In the genomic region with DNA sequence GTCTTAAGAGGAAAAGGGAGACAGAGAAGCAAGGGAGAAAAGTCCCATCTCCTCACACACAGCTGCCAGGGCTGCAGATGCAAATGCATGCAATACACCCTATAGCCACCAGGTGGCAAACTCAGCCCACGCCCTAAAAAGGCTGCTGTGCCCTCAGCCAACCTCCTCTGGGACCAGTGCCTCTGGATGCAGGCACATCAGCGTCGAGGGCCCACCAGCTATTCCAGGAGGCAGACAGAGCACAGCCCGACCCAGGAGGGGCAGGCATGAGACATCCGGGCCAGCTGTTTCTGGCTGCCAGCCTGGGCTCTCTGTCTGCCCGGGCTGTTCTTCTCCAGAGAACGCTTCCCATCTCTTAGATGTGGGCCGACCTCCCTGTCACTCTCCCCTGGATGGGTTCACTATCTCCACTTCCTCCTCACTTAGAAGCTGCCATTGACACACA, we compare ENCODE assay signal across 8 cellular contexts. TPM values are rescaled to one million over a fixed set of nuclear protein-coding genes. Genes with fewer than 3 reads are reported as not detected.
DNase-seq lines count a peak whose midpoint lies in the region; ATAC-seq and TF ChIP-seq lines count a peak whose summit lies in the region.

No MANE protein-coding gene starts in this region.

- peak; percentile 98 for TF ChIP-seq CTCF in choroid plexus epithelial cell (conservative IDR thresholded peaks at IDR 0.05; ENCODE audit: low read depth, low read length)

- H3K27ac Mint-ChIP-seq in activated CD4-positive, alpha-beta T cell treated with anti-CD3 and anti-CD28 coated beads, Interleukin-2, amount 10 ng/mL, durations not matched to agents 24 days and 14 days = no peak overlapping the region

- no peaks in the 10 kb centered on the region for H3K9me3 ChIP-seq in BLaER1

- H3K27me3 ChIP-seq in BLaER1 = no peaks in the 10 kb centered on the region

- H4K20me1 ChIP-seq in BLaER1 = peaks cover 22% of the 10 kb centered on the region; the same call in 1 of the 2 replicates

- H3K4me1 ChIP-seq in BLaER1 = peaks cover 74% of the 10 kb centered on the region

- H3K36me3 Mint-ChIP-seq in activated CD4-positive, alpha-beta T cell treated with anti-CD3 and anti-CD28 coated beads, Interleukin-2, amount 10 ng/mL, durations not matched to agents 24 days and 14 days (ENCODE audit: low read depth) = peaks cover 14% of the 10 kb centered on the region

- peaks cover 24% of the 10 kb centered on the region for H3K4me1 Mint-ChIP-seq in activated CD4-positive, alpha-beta T cell treated with anti-CD3 and anti-CD28 coated beads, Interleukin-2, amount 10 ng/mL, durations not matched to agents 24 days and 14 days

- no peak overlapping the region for H3K4me3 Mint-ChIP-seq in activated CD4-positive, alpha-beta T cell treated with anti-CD3 and anti-CD28 coated beads, Interleukin-2, amount 10 ng/mL, durations not matched to agents 24 days and 14 days

- no peaks in the 10 kb centered on the region for H3K9me3 Mint-ChIP-seq in activated CD4-positive, alpha-beta T cell treated with anti-CD3 and anti-CD28 coated beads, Interleukin-2, amount 10 ng/mL, durations not matched to agents 24 days and 14 days

- H3K4me3 ChIP-seq in BLaER1 (no peak overlapping the region), choroid plexus epithelial cell (ENCODE audit: low read depth, low read length) (no peak overlapping the region)

- intact Hi-C loops in activated CD4-positive, alpha-beta T cell treated with anti-CD3 and anti-CD28 coated beads, Interleukin-2, amount 10 ng/mL, durations not matched to agents 24 days and 14 days (cut with micrococcal nuclease) = loop anchor here (1.0 to 2.0 kb wide), 3 partner anchors 49 to 108 kb away; no protein-coding TSS in a partner anchor

- peak overlapping the region; percentile 31; the same call in 1 of the 2 replicates for H3K27ac ChIP-seq in BLaER1

- DNase-seq in HCEC 1CT = peak; percentile 39
- peak; percentile 54 for DNase-seq in NCI-H460 (ENCODE audit: extremely low read depth, low read depth)
- DNase-seq in activated CD4-positive, alpha-beta T cell treated with anti-CD3 and anti-CD28 coated beads, Interleukin-2, amount 10 ng/mL, durations not matched to agents 24 days and 14 days = peak; percentile 94
- peak; percentile 80 for DNase-seq in choroid plexus epithelial cell (ENCODE audit: low read depth)
- peak; percentile 76 for DNase-seq in left lobe of liver (ENCODE audit: low spot score)
- peak; percentile 78 to 82 for DNase-seq in stimulated activated CD4-positive, alpha-beta T cell treated with anti-CD3 and anti-CD28 coated beads, Interleukin-2, amount 100 ng/mL, for 48 hours

- 0 out of 2 replicates have a peak overlapping the region, but pooled peaks have one; percentile 16 for H3K9ac ChIP-seq in BLaER1

- no peaks in the 10 kb centered on the region for H3K27me3 Mint-ChIP-seq in activated CD4-positive, alpha-beta T cell treated with anti-CD3 and anti-CD28 coated beads, Interleukin-2, amount 10 ng/mL, durations not matched to agents 24 days and 14 days

- peaks cover 84% of the 10 kb centered on the region for H3K36me3 ChIP-seq in BLaER1

- ATAC-seq in left lobe of liver (peak; percentile 95), GM21786 (IDR thresholded peaks at IDR 0.05; ENCODE audit: unreplicated experiment) (no peak)

- H3K4me2 ChIP-seq in BLaER1 = peak overlapping the region; percentile 55

RNA-seq across cellular contexts. Expression of a gene that starts 39.7 kb away (rescaled TPM):
- total RNA-seq in NCI-H460 (2014; rRNA removed; shearing (Covaris generic)) = not detected in 2 replicates
- polyA plus RNA-seq in NCI-H460 (2014; cell fraction: nucleus; rRNA removed) = not detected in 2 replicates
- 0.19 and 0.61 TPM in 2 replicates for total RNA-seq in activated CD4-positive, alpha-beta T cell treated with anti-CD3 and anti-CD28 coated beads, Interleukin-2, amount 10 ng/mL, durations not matched to agents 24 days and 14 days
- not detected for total RNA-seq in left lobe of liver

Comparison
In these comparisons a context has a peak if more than half of its experiments do, and no peak if none do; other contexts are left out.
1. DNase-seq: peak in every context shown above with its lines; median percentile 94 in activated CD4-positive, alpha-beta T cell treated with anti-CD3 and anti-CD28 coated beads, Interleukin-2, amount 10 ng/mL, durations not matched to agents 24 days and 14 days; 80 in choroid plexus epithelial cell; 80 in stimulated activated CD4-positive, alpha-beta T cell treated with anti-CD3 and anti-CD28 coated beads, Interleukin-2, amount 100 ng/mL, for 48 hours; 76 in left lobe of liver; 54 in NCI-H460; 39 in HCEC 1CT.